In the genomic region with DNA sequence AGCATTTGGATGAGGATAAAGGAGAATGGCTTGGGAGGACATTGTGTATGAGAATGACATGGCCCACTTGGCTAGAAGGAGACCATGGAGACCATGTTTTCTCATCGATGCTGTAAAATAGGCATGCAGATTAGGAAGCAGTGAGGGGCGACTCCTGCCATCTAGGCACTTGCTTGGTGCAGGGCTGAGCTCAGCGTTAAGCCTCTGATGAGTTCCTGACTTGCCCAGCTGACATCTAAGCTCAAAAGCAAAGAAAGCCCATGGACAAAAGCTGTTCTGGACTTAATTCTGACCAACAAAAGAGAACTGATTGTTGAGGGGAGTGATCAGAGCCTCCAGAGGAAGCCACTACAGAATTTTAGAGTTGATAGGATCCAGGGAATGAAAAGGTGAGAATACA, we compare ENCODE assay signal across 9 cellular contexts.
"Had no signal": no experiment of that assay in that cellular context is flagged by ENCODE, and none has a peak within 500 bp of the region (broad histone marks: within the 10 kb centered on the region; RNA-seq: fewer than 3 reads in every experiment).

No MANE protein-coding gene starts in this region.

- H3K4me2 ChIP-seq: KMS-11 had no signal

- FAIRE-seq: HepG2, HTR-8/SVneo, K562 had no signal

- ATAC-seq: HepG2, K562 had no signal

- H3K27ac ChIP-seq: HL-60, KMS-11 had no signal

- DNase-seq: IMR-90, KBM-7, KG1 had no signal

- H3K4me3 Mint-ChIP-seq: IgD-negative memory B cell had no signal

- H3K9me3 Mint-ChIP-seq: IgD-negative memory B cell had no signal

- H3K27ac Mint-ChIP-seq: IgD-negative memory B cell had no signal

- H3K4me3 ChIP-seq: K562 had no signal

- H3K9ac ChIP-seq: KMS-11 had no signal
